Comparison of ENCODE assay signal across 9 cellular contexts in genomic region chr12:81668475-81668874, GRCh38.
A peak's percentile ranks its signal among the peaks of the same experiment; 100 is the strongest.
DNase-seq lines count a peak whose midpoint lies in the region; ATAC-seq, FAIRE-seq and TF ChIP-seq lines count a peak whose summit lies in the region.
"Had no signal": no experiment of that assay in that cellular context is flagged by ENCODE, and none has a peak within 500 bp of the region (broad histone marks: within the 10 kb centered on the region; RNA-seq: fewer than 3 reads in every experiment).

No MANE protein-coding gene starts in this region.

- no peaks in the 10 kb centered on the region for H3K9me3 ChIP-seq in adipocyte (ENCODE audit: control insufficient read depth, low read length)

- H3K9me3 Mint-ChIP-seq in immature natural killer cell: no peaks in the 10 kb centered on the region

- H3K4me3 Mint-ChIP-seq in immature natural killer cell: no peak overlapping the region
- H3K4me3 Mint-ChIP-seq: naive B cell had no signal

- H3K4me1 ChIP-seq in adipocyte (ENCODE audit: control insufficient read depth, insufficient read depth, low read length): peaks cover 6% of the 10 kb centered on the region

- DNase-seq in AG09309 (ENCODE audit: low read depth) (peak; percentile 16), adipocyte (ENCODE audit: low read depth) (peak; percentile 54), smooth muscle cell of the brain vasculature (ENCODE audit: low read depth, low spot score) (peak; percentile 31), GM19239 (ENCODE audit: insufficient read length, low spot score) (no peak), immature natural killer cell (no peak)
- DNase-seq in activated effector memory CD4-positive, alpha-beta T cell treated with anti-CD3 and anti-CD28 coated beads, Interleukin-2, amount 50 U/mL, for 16 hours: no peak
- DNase-seq: naive B cell had no signal

- H3K9ac ChIP-seq in adipocyte (ENCODE audit: low read length): no peak overlapping the region

- H3K27me3 Mint-ChIP-seq in immature natural killer cell (ENCODE audit: low read depth in 3 of 3): no peaks in the 10 kb centered on the region
- H3K27me3 Mint-ChIP-seq: naive B cell had no signal

- TF ChIP-seq CTCF in AG09309 (IDR thresholded peaks at IDR 0.05; ENCODE audit: control insufficient read depth, insufficient read depth, low read depth, low read length, missing control alignments): no peak

- ATAC-seq in GM19351 (IDR thresholded peaks at IDR 0.05; ENCODE audit: unreplicated experiment) (peak; percentile 85), HG03439 (IDR thresholded peaks at IDR 0.05; ENCODE audit: unreplicated experiment) (peak; percentile 87)

- H3K4me3 ChIP-seq in AG09309 (ENCODE audit: control insufficient read depth, low read depth, low read length) (no peak overlapping the region), adipocyte (ENCODE audit: low read length) (no peak overlapping the region)

- H3K27me3 ChIP-seq in adipocyte (replicated peaks; ENCODE audit: control insufficient read depth, insufficient read depth, low read length): no peaks in the 10 kb centered on the region

- H3K36me3 ChIP-seq in adipocyte (ENCODE audit: control insufficient read depth, insufficient read depth, low read length, severe bottlenecking): no peaks in the 10 kb centered on the region

- FAIRE-seq in GM19239 (lab: Jason Lieb, UNC): no peak

- H3K27ac Mint-ChIP-seq in immature natural killer cell: no peak overlapping the region
- H3K27ac Mint-ChIP-seq: naive B cell had no signal

- H3K4me1 Mint-ChIP-seq in immature natural killer cell: no peaks in the 10 kb centered on the region
- H3K4me1 Mint-ChIP-seq: naive B cell had no signal

- H3K36me3 Mint-ChIP-seq in immature natural killer cell: no peaks in the 10 kb centered on the region
- H3K36me3 Mint-ChIP-seq: naive B cell had no signal

Comparison
In these comparisons a context has a peak if more than half of its experiments do, and no peak if none do; other contexts are left out.
1. DNase-seq: peak in AG09309 (single experiment), adipocyte (single experiment) and smooth muscle cell of the brain vasculature (single experiment); none in GM19239 (single experiment), activated effector memory CD4-positive, alpha-beta T cell treated with anti-CD3 and anti-CD28 coated beads, Interleukin-2, amount 50 U/mL, for 16 hours (single experiment) and immature natural killer cell (0 of 3).